ENCODE assay signal across 26 cellular contexts in the genomic region with DNA sequence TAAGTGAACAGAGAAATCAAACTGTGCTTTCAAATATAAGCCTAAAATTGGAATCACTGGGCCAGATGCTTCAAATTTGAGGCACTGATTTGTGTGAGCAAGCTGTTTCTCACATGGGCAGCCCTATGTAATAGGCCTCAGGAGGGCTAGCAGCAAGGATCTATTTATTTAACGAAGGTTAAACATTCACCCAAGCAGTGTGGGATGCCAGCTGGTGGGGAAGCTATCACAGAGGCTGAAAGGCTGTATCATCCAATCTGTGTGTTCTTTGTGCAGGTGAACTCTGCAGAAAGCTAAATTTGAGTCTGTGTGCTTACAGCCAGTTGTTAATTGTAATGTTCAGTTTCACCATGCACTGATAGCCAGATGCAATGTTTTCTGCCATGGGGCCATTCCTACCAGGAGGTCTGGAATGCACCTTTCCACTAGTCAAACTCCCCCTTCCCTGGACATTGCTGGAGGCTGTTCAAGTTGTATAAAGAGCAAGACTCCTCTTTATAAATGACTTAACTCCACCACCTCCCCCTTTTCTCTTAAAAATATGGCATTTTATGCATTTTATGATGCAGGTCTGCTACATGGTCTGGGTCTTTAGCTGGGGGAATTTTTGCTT.
DNase-seq lines count a peak whose midpoint lies in the region; ATAC-seq, FAIRE-seq and TF ChIP-seq lines count a peak whose summit lies in the region.
"Had no signal": no experiment of that assay in that cellular context is flagged by ENCODE, and none has a peak within 500 bp of the region (broad histone marks: within the 10 kb centered on the region; RNA-seq: fewer than 3 reads in every experiment).

No MANE protein-coding gene starts in this region.

- TF ChIP-seq CTCF in esophagus muscularis mucosa (IDR thresholded peaks at IDR 0.05) (no peak), CD14-positive monocyte (IDR thresholded peaks at IDR 0.05) (no peak)

- TF ChIP-seq EP300 in esophagus muscularis mucosa (IDR thresholded peaks at IDR 0.05) = no peak

- H3K4me1 Mint-ChIP-seq in CD14-positive monocyte = no peaks in the 10 kb centered on the region
- H3K4me1 Mint-ChIP-seq: CD8-positive, alpha-beta memory T cell; GM23338; WTC11 had no signal

- H3K9me3 Mint-ChIP-seq in CD14-positive monocyte = no peaks in the 10 kb centered on the region
- H3K9me3 Mint-ChIP-seq: activated CD4-positive, alpha-beta memory T cell treated with anti-CD3 and anti-CD28 coated beads for 36 hours; GM23338; stimulated activated naive CD8-positive, alpha-beta T cell treated with anti-CD3 and anti-CD28 coated beads, Interleukin-15, Interleukin-2, amounts not matched to agents 100 ng/mL and 50 ng/mL, for 24 hours; T-helper 2 cell treated with Interferon-gamma antibody and Interleukin-4, amounts not matched to agents 5 μg/mL and 100 μg/mL, for 36 hours; WTC11 had no signal

- no peak overlapping the region for H3K4me3 ChIP-seq in esophagus muscularis mucosa
- H3K4me3 ChIP-seq in small intestine (ENCODE audit: low read depth in 1 of 2, low read length in 2 of 2) = no peak overlapping the region
- H3K4me3 ChIP-seq: adrenal gland, GM23338, prostate gland, SK-N-MC, skin epidermis had no signal

- no peaks in the 10 kb centered on the region for H3K36me3 ChIP-seq in esophagus muscularis mucosa
- H3K36me3 ChIP-seq in small intestine (ENCODE audit: control insufficient read depth in 2 of 2, insufficient read depth in 2 of 2, low read length in 2 of 2) = no peaks in the 10 kb centered on the region
- H3K36me3 ChIP-seq: adrenal gland, prostate gland had no signal

- H3K9me3 ChIP-seq in esophagus muscularis mucosa (no peaks in the 10 kb centered on the region), small intestine (ENCODE audit: control insufficient read depth, low read depth) (no peaks in the 10 kb centered on the region)
- H3K9me3 ChIP-seq: adrenal gland, prostate gland had no signal

- WGBS in esophagus muscularis mucosa = 42% methylated on average over 1 of the region's 1 CpG
- 10 to 56% (median 26%) methylated on average over 1 of the region's 1 CpG for WGBS in small intestine, 3 donors

- H3K27ac ChIP-seq in esophagus muscularis mucosa (replicated peaks in 1 of 4) (no peak overlapping the region), small intestine (ENCODE audit: low read depth in 1 of 2, low read length in 1 of 2) (no peak overlapping the region)
- H3K27ac ChIP-seq: adrenal gland, prostate gland, SK-N-MC, skin epidermis had no signal

- H3K27me3 ChIP-seq in esophagus muscularis mucosa = no peaks in the 10 kb centered on the region
- no peaks in the 10 kb centered on the region for H3K27me3 ChIP-seq in small intestine (ENCODE audit: control insufficient read depth in 2 of 2, insufficient read depth in 2 of 2, low read length in 2 of 2)

- intact Hi-C loops in esophagus muscularis mucosa (cut with DNase I) (loop anchor here (10.0 kb wide), 1 partner anchor 1217 kb away; no protein-coding TSS in a partner anchor), CD14-positive monocyte (cut with micrococcal nuclease) (no loop called here)

- peak overlapping the region in 1 of 7 donors; percentile 33 for H3K27ac Mint-ChIP-seq in CD14-positive monocyte
- H3K27ac Mint-ChIP-seq: activated CD4-positive, alpha-beta memory T cell treated with anti-CD3 and anti-CD28 coated beads for 36 hours; CD8-positive, alpha-beta memory T cell; GM23338; stimulated activated naive CD8-positive, alpha-beta T cell treated with anti-CD3 and anti-CD28 coated beads, Interleukin-15, Interleukin-2, amounts not matched to agents 100 ng/mL and 50 ng/mL, for 24 hours; T-helper 2 cell treated with Interferon-gamma antibody and Interleukin-4, amounts not matched to agents 5 μg/mL and 100 μg/mL, for 36 hours; WTC11 had no signal

- no peaks in the 10 kb centered on the region for H3K36me3 Mint-ChIP-seq in CD14-positive monocyte
- H3K36me3 Mint-ChIP-seq: activated CD4-positive, alpha-beta memory T cell treated with anti-CD3 and anti-CD28 coated beads for 36 hours; CD8-positive, alpha-beta memory T cell; WTC11 had no signal

- ATAC-seq in HG02798 (IDR thresholded peaks at IDR 0.05; ENCODE audit: poor library complexity, unreplicated experiment) = peak; percentile 44
- ATAC-seq: GM23338, left ventricle myocardium superior, WTC11 had no signal

- peaks cover 6 to 21% (median 18%) of the 10 kb centered on the region in 4 donors for H3K4me1 ChIP-seq in esophagus muscularis mucosa
- H3K4me1 ChIP-seq in small intestine (ENCODE audit: control insufficient read depth in 2 of 2, insufficient read depth in 1 of 2, low read depth in 1 of 2, low read length in 1 of 2) = no peaks in the 10 kb centered on the region
- H3K4me1 ChIP-seq: adrenal gland, prostate gland had no signal

- no peak for TF ChIP-seq POLR2A in esophagus muscularis mucosa (IDR thresholded peaks at IDR 0.05; ENCODE audit: low read depth)

- FAIRE-seq in small intestine (lab: Jason Lieb, UNC) (no peak), frontal cortex (lab: Jason Lieb, UNC) (no peak)
- FAIRE-seq: bronchial epithelial cell had no signal

- H3K4me3 Mint-ChIP-seq in CD14-positive monocyte = no peak overlapping the region
- H3K4me3 Mint-ChIP-seq: activated CD4-positive, alpha-beta memory T cell treated with anti-CD3 and anti-CD28 coated beads for 36 hours; CD8-positive, alpha-beta memory T cell; GM23338; stimulated activated naive CD8-positive, alpha-beta T cell treated with anti-CD3 and anti-CD28 coated beads, Interleukin-15, Interleukin-2, amounts not matched to agents 100 ng/mL and 50 ng/mL, for 24 hours; T-helper 2 cell treated with Interferon-gamma antibody and Interleukin-4, amounts not matched to agents 5 μg/mL and 100 μg/mL, for 36 hours; WTC11 had no signal

- peaks cover 0 to 3% (median 2%) of the 10 kb centered on the region in 3 donors for H3K27me3 Mint-ChIP-seq in CD14-positive monocyte (ENCODE audit: low read depth in 3 of 3)
- H3K27me3 Mint-ChIP-seq: stimulated activated naive CD8-positive, alpha-beta T cell treated with anti-CD3 and anti-CD28 coated beads, Interleukin-15, Interleukin-2, amounts not matched to agents 100 ng/mL and 50 ng/mL, for 24 hours had no signal

- peak; percentile 83 for DNase-seq in NCI-H2171 treated with DMSO at 0.1 percent for 48 hours (lab: John Stamatoyannopoulos, UW)
- peak; percentile 53 for DNase-seq in esophagus muscularis mucosa (ENCODE audit: extremely low spot score)
- DNase-seq in small intestine = peak; percentile 8
- no peak for DNase-seq in CD14-positive monocyte (ENCODE audit: low spot score)
- DNase-seq in frontal cortex (ENCODE audit: low spot score in 2 of 2) = no peak
- DNase-seq in T-helper 1 cell = no peak
- DNase-seq: activated CD4-positive, alpha-beta memory T cell treated with anti-CD3 and anti-CD28 coated beads for 36 hours; activated gamma-delta T cell treated with Interleukin-2 at 50 U/mL for 16 hours; adrenal gland; CD8-positive, alpha-beta memory T cell; cortex of kidney; head of caudate nucleus; left ventricle myocardium superior; NCI-H2107; NK-92 treated with Interleukin-12 subunit alpha and Interleukin-12 subunit beta, amount 100 ng/mL, for 24 hours; stimulated activated CD4-positive, alpha-beta T cell treated with anti-CD3 and anti-CD28 coated beads, Interleukin-2, amount 100 ng/mL, for 48 hours; trophoblast cell had no signal

Comparison
In these comparisons a context has a peak if more than half of its experiments do, and no peak if none do; other contexts are left out.
1. DNase-seq: peak in NCI-H2171 treated with DMSO at 0.1 percent for 48 hours (single experiment), esophagus muscularis mucosa (single experiment) and small intestine (single experiment); none in CD14-positive monocyte (single experiment), frontal cortex (0 of 2) and T-helper 1 cell (0 of 5).